ENCODE assay signal across 19 cellular contexts in the genomic region with DNA sequence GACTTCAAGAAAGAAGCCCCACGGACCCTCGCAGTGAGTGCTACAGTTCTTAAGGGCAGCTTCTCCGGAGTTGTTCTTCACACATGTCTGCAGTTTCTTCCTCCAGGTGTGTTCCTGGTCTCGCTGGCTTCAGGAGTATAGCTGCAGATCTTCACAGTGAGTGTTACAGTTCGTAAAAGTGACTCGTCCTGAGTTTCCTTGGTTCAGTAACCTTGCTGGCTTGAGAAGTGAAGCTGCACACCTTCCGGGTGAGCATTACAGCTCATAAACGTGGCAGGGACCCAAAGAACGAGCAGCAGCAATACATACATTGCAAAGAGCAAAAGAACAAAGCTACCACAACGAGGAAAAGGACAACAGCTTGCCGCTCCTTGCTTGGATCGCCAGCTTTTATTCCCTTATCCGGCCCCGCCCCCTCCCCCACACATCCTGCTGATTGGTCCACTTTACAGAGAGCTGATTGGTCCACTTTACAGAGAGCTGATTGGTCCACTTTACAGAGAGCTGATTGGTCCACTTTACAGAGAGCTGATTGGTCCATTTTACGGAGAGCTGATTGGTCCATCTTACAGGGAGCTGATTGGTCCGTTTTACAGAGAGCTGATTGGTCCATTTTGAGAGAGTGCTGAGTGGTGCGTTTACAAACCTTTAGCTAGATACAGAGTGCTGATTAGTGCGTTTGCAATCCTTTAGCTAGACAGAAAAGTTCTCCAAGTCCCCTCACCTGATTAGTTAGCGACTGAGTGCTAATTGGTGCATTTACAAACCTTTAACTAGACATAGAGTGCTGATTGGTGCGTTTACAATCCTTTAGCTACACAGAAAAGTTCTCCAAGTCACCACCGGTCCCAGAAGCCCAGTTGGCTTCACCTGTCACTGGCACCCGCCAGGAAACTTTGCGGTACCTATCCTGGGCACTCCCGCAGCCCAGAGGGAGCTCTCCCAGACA.
DNase-seq lines count a peak whose midpoint lies in the region; ATAC-seq, FAIRE-seq and TF ChIP-seq lines count a peak whose summit lies in the region.
"Had no signal": no experiment of that assay in that cellular context is flagged by ENCODE, and none has a peak within 500 bp of the region (broad histone marks: within the 10 kb centered on the region; RNA-seq: fewer than 3 reads in every experiment).

No MANE protein-coding gene starts in this region.

- H3K27me3 ChIP-seq in pancreas: no peaks in the 10 kb centered on the region
- no peaks in the 10 kb centered on the region for H3K27me3 ChIP-seq in ovary
- H3K27me3 ChIP-seq: BLaER1 treated with 17β-estradiol and CSF1 and Interleukin-3, amounts not matched to agents 10 nM and 100 nM had no signal

- peak in 1 of 2 experiments; percentile 32 for DNase-seq in A549 (ENCODE audit: low read depth in 1 of 2, low spot score in 1 of 2)
- DNase-seq in LNCaP clone FGC (ENCODE audit: low read depth): no peak
- peak; percentile 77 for DNase-seq in NCI-H748 treated with DMSO at 0.1 percent for 48 hours (lab: John Stamatoyannopoulos, UW)
- DNase-seq in neural crest cell (ENCODE audit: low read depth, low spot score): no peak
- no peak for DNase-seq in pancreas
- no peak for DNase-seq in ovary
- DNase-seq: CD8-positive, alpha-beta memory T cell; DMS79 treated with DMSO at 0.1 percent for 48 hours; HFFc6; NCI-H1092; NCI-H446 treated with DMSO at 0.1 percent for 48 hours; NCI-H69 had no signal

- peak overlapping the region; percentile 19 for H3K27ac Mint-ChIP-seq in neural crest cell (ENCODE audit: unreplicated experiment)
- H3K27ac Mint-ChIP-seq: CD8-positive, alpha-beta memory T cell; HFFc6; T-helper 2 cell treated with Interferon-gamma antibody and Interleukin-4, amounts not matched to agents 5 μg/mL and 100 μg/mL, for 36 hours had no signal

- H3K36me3 ChIP-seq in pancreas: no peaks in the 10 kb centered on the region
- H3K36me3 ChIP-seq in ovary: no peaks in the 10 kb centered on the region

- H3K4me1 ChIP-seq in A549 (no peaks in the 10 kb centered on the region), pancreas (no peaks in the 10 kb centered on the region), ovary (ENCODE audit: insufficient read depth) (no peaks in the 10 kb centered on the region)
- H3K4me1 ChIP-seq: BLaER1 treated with 17β-estradiol and CSF1 and Interleukin-3, amounts not matched to agents 10 nM and 100 nM had no signal

- peaks cover 10% of the 10 kb centered on the region for H3K9me3 Mint-ChIP-seq in neural crest cell

- H3K4me3 Mint-ChIP-seq in neural crest cell: no peak overlapping the region
- H3K4me3 Mint-ChIP-seq: CD8-positive, alpha-beta memory T cell; HFFc6; T-helper 2 cell treated with Interferon-gamma antibody and Interleukin-4, amounts not matched to agents 5 μg/mL and 100 μg/mL, for 36 hours had no signal

- H3K4me2 ChIP-seq in A549: peak overlapping the region; percentile 63
- H3K4me2 ChIP-seq: BLaER1 treated with 17β-estradiol and CSF1 and Interleukin-3, amounts not matched to agents 10 nM and 100 nM; KMS-11 had no signal

- TF ChIP-seq EP300 in A549 (IDR thresholded peaks at IDR 0.05) (no peak), ovary (IDR thresholded peaks at IDR 0.05) (no peak)

- FAIRE-seq in A549 (lab: Jason Lieb, UNC) (no peak), pancreas (lab: Jason Lieb, UNC) (no peak)
- FAIRE-seq: D721Med, H54 had no signal

- no peak for TF ChIP-seq RAD21 in A549 (conservative IDR thresholded peaks at IDR 0.05 in 1 of 2, IDR thresholded peaks at IDR 0.05 in 1 of 2)

- TF ChIP-seq POLR2A in A549 (IDR thresholded peaks at IDR 0.05; ENCODE audit: low read length): no peak
- TF ChIP-seq POLR2A in ovary (IDR thresholded peaks at IDR 0.05): no peak

- no peak overlapping the region for H3K27ac ChIP-seq in A549
- H3K27ac ChIP-seq in pancreas: no peak overlapping the region
- H3K27ac ChIP-seq in ovary: no peak overlapping the region
- H3K27ac ChIP-seq: BLaER1 treated with 17β-estradiol and CSF1 and Interleukin-3, amounts not matched to agents 10 nM and 100 nM; KMS-11 had no signal

- intact Hi-C loops in pancreas (cut with DNase I): no loop called here
- intact Hi-C loops in ovary (cut with DNase I): no loop called here

- H3K4me3 ChIP-seq in A549: peak overlapping the region; percentile 42
- peak overlapping the region; percentile 40 for H3K4me3 ChIP-seq in LNCaP clone FGC (ENCODE audit: low read depth, low read length)
- H3K4me3 ChIP-seq in pancreas: no peak overlapping the region
- H3K4me3 ChIP-seq in ovary: no peak overlapping the region
- H3K4me3 ChIP-seq: BLaER1 treated with 17β-estradiol and CSF1 and Interleukin-3, amounts not matched to agents 10 nM and 100 nM had no signal

- 36% methylated on average over 24 of the region's 24 CpGs for WGBS in A549 (ENCODE audit: missing lambda C conversion rate)
- 75 to 89% methylated on average over 24 of the region's 24 CpGs for WGBS in pancreas, 2 donors
- WGBS in ovary, 3 donors: 87 to 94% (median 91%) methylated on average over 24 of the region's 24 CpGs

- POLR2A ChIA-PET in A549 (lab: Yijun Ruan, JAX): no interaction called here

- no peaks in the 10 kb centered on the region; the same call in 2 of the 3 replicates for H3K9me3 ChIP-seq in A549
- no peaks in the 10 kb centered on the region for H3K9me3 ChIP-seq in pancreas
- H3K9me3 ChIP-seq in ovary: no peaks in the 10 kb centered on the region

- peak in 1 of 2 experiments; percentile 65; a peak in 4 of 6 replicates for ATAC-seq in A549
- ATAC-seq in HG03460 (IDR thresholded peaks at IDR 0.05; ENCODE audit: unreplicated experiment): no peak
- ATAC-seq in pancreas: no peak
- ATAC-seq: Right ventricle myocardium inferior had no signal

- CTCF ChIA-PET in A549 (lab: Yijun Ruan, JAX): interaction anchor here (0.5 kb wide), 1 partner anchor 1571 kb away, joined by 3 read pairs; no protein-coding TSS in a partner anchor

- no peaks in the 10 kb centered on the region for H3K4me1 Mint-ChIP-seq in neural crest cell
- H3K4me1 Mint-ChIP-seq: CD8-positive, alpha-beta memory T cell had no signal

- H3K27me3 Mint-ChIP-seq in neural crest cell (ENCODE audit: low read depth): no peaks in the 10 kb centered on the region
- H3K27me3 Mint-ChIP-seq: CD8-positive, alpha-beta memory T cell had no signal

- TF ChIP-seq CTCF in A549 (IDR thresholded peaks at IDR 0.05) (no peak), LNCaP clone FGC (IDR thresholded peaks at IDR 0.05; ENCODE audit: control insufficient read depth, extremely low read depth, insufficient read depth) (no peak), neural crest cell (conservative IDR thresholded peaks at IDR 0.05) (no peak), pancreas (IDR thresholded peaks at IDR 0.05) (no peak), ovary (IDR thresholded peaks at IDR 0.05) (no peak)

- H3K36me3 Mint-ChIP-seq in neural crest cell (ENCODE audit: low read depth): peaks cover 3% of the 10 kb centered on the region
- H3K36me3 Mint-ChIP-seq: CD8-positive, alpha-beta memory T cell had no signal

TF ChIP-seq in A549, 52 proteins besides CTCF, POLR2A, EP300 and RAD21:
- no peak for TF ChIP-seq ZSCAN20 (CRISPR knock-in tag; IDR thresholded peaks at IDR 0.05)
- TF ChIP-seq MAFK (IDR thresholded peaks at IDR 0.05; ENCODE audit: partially characterized antibody): peak; percentile 1

Comparison
In these comparisons a context has a peak if more than half of its experiments do, and no peak if none do; other contexts are left out.
1. H3K4me3 ChIP-seq: peak in A549 (single experiment) and LNCaP clone FGC (single experiment); none in pancreas (0 of 4) and ovary (single experiment).